Comparison of ENCODE assay signal across 1 cellular context in the genomic region with DNA sequence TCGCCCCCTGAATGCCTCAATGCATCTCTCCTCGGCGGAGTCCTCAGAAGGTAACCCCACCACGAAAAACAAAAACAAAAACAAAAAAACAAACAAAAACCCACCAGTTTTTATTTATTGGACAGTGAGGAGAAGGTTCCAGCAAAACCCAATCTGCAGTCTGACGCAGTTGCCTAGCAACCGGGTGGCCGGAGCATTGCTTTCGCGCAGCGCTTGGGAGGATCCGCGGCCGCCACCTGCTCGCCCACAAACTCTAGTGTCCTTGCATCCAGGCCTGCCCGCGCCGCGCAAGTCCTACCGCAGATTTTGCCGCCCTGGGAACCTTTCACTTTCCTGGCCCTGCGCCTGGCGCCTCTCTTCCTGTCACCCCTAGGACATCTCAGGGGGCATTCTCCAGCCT.
TF ChIP-seq lines count a peak whose summit lies in the region.

No MANE protein-coding gene starts in this region.

TF ChIP-seq in H1, 55 proteins besides CTCF, POLR2A, EP300 and RAD21 (continued from another document):
- TF ChIP-seq HDAC6 (IDR thresholded peaks at IDR 0.05; ENCODE audit: low read depth, low read length): no peak
